Comparison of ENCODE assay signal across 7 cellular contexts in the genomic region with DNA sequence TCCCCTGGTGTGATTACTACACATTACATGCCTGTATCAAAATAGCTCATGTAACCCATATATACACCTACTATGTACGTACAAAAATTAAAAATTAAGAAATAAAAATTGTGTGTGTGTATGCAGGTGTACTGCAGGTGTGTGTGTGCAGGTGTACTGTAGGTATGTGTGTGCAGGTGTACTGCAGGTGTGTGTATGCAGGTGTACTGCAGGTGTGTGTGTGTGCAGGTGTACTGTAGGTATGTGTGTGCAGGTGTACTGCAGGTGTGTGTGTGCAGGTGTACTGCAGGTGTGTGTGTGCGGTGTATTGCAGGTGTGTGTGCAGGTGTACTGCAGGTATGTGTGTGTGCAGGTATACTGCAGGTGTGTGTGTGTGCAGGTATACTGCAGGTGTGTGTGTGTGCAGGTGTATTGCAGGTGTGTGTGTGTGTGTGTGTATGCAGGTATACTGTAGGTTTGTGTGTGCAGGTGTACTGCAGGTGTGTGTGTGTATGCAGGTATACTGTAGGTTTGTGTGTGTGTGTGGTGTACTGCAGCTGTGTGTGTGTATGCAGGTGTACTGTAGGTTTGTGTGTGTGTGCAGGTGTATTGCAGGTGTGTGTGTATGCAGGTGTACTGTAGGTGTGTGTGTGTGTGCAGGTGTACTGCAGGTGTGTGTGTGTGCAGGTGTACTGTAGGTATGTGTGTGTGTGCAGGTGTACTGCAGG.
DNase-seq lines count a peak whose midpoint lies in the region; ATAC-seq, FAIRE-seq and TF ChIP-seq lines count a peak whose summit lies in the region.
"Not testable (repeated sequence)": the region's sequence is repeated elsewhere in the genome, so short reads cannot be mapped to it uniquely, and the experiment has no call there.

No MANE protein-coding gene starts in this region.

- peak; percentile 3 for DNase-seq in activated CD4-positive, alpha-beta memory T cell treated with anti-CD3 and anti-CD28 coated beads for 36 hours
- DNase-seq in astrocyte (ENCODE audit: low read depth) = not testable (repeated sequence)
- peak; percentile 21 to 63 for DNase-seq in erythroblast (lab: John Stamatoyannopoulos, UW)
- peak; percentile 18 for DNase-seq in islet precursor cell
- DNase-seq in omental fat pad (ENCODE audit: low spot score) = peak; percentile 4
- DNase-seq in upper lobe of right lung = peak; percentile 17

- H3K27me3 Mint-ChIP-seq in activated CD4-positive, alpha-beta memory T cell treated with anti-CD3 and anti-CD28 coated beads for 36 hours = not testable (repeated sequence)
- H3K27me3 Mint-ChIP-seq in astrocyte (ENCODE audit: low read depth, unreplicated experiment) = peaks cover 41% of the 10 kb centered on the region

- H3K9me3 ChIP-seq in HEK293 (ENCODE audit: control insufficient read depth, insufficient read depth, low read depth, low read length); astrocyte (ENCODE audit: insufficient read depth, low read depth, low read length); upper lobe of right lung: not testable (repeated sequence)

- FAIRE-seq in astrocyte (lab: Jason Lieb, UNC) = peak; percentile 29

- H3K27me3 ChIP-seq in astrocyte (ENCODE audit: insufficient read depth, low read length); upper lobe of right lung: not testable (repeated sequence)

- TF ChIP-seq POLR2A in erythroblast (IDR thresholded peaks at IDR 0.05; ENCODE audit: low read length) = not testable (repeated sequence)

- H3K4me2 ChIP-seq in astrocyte (ENCODE audit: low read length) = not testable (repeated sequence)

- H3K79me2 ChIP-seq in astrocyte (ENCODE audit: insufficient read depth, low read length) = not testable (repeated sequence)

- ATAC-seq in omental fat pad (ENCODE audit: low FRiP score); upper lobe of right lung: not testable (repeated sequence)

- POLR2A ChIA-PET in HEK293 (lab: Yijun Ruan, JAX); activated CD4-positive, alpha-beta memory T cell treated with anti-CD3 and anti-CD28 coated beads for 36 hours (lab: Charles Lee): not testable (repeated sequence)

- CTCF ChIA-PET in HEK293 (lab: Yijun Ruan, JAX) = interaction anchor here (1.2 kb wide), 1 partner anchor 14 kb away, joined by 3 read pairs; no protein-coding TSS in a partner anchor
- CTCF ChIA-PET in activated CD4-positive, alpha-beta memory T cell treated with anti-CD3 and anti-CD28 coated beads for 36 hours (lab: Charles Lee) = not testable (repeated sequence)

- not testable (repeated sequence) for H3K27ac Mint-ChIP-seq in activated CD4-positive, alpha-beta memory T cell treated with anti-CD3 and anti-CD28 coated beads for 36 hours; astrocyte (ENCODE audit: unreplicated experiment)

- H3K9ac ChIP-seq in astrocyte (ENCODE audit: low read length) = not testable (repeated sequence)

- H3K4me1 Mint-ChIP-seq in activated CD4-positive, alpha-beta memory T cell treated with anti-CD3 and anti-CD28 coated beads for 36 hours (ENCODE audit: low read depth); astrocyte (ENCODE audit: low read depth, unreplicated experiment): not testable (repeated sequence)

- not testable (repeated sequence) for H3K9me3 Mint-ChIP-seq in activated CD4-positive, alpha-beta memory T cell treated with anti-CD3 and anti-CD28 coated beads for 36 hours; astrocyte (ENCODE audit: unreplicated experiment)

- peaks cover 98% of the 10 kb centered on the region for H4K20me1 ChIP-seq in astrocyte (ENCODE audit: insufficient read depth, low read length)

- not testable (repeated sequence) for H3K4me1 ChIP-seq in HEK293 (ENCODE audit: control insufficient read depth, insufficient read depth, low read length); astrocyte (ENCODE audit: insufficient read depth, low read length); upper lobe of right lung

- not testable (repeated sequence) for H3K36me3 ChIP-seq in HEK293 (ENCODE audit: control insufficient read depth in 2 of 2, insufficient read depth in 1 of 2, low read length in 2 of 2); astrocyte (ENCODE audit: insufficient read depth, low read length); upper lobe of right lung

- H3K4me3 ChIP-seq in HEK293 (ENCODE audit: low read depth, low read length); astrocyte (ENCODE audit: insufficient read depth, low read depth, low read length); upper lobe of right lung: not testable (repeated sequence)

- not testable (repeated sequence) for TF ChIP-seq CTCF in HEK293 (tag by site-specific recombination; IDR thresholded peaks at IDR 0.05); astrocyte (IDR thresholded peaks at IDR 0.05; ENCODE audit: insufficient read depth, low read depth, low read length); omental fat pad (IDR thresholded peaks at IDR 0.05); upper lobe of right lung (IDR thresholded peaks at IDR 0.05)

- H3K36me3 Mint-ChIP-seq in activated CD4-positive, alpha-beta memory T cell treated with anti-CD3 and anti-CD28 coated beads for 36 hours; astrocyte (ENCODE audit: low read depth, unreplicated experiment): not testable (repeated sequence)

- H3K27ac ChIP-seq in HEK293 (ENCODE audit: extremely low read depth, low read depth, low read length); astrocyte (ENCODE audit: low read depth, low read length); upper lobe of right lung: not testable (repeated sequence)

- intact Hi-C loops in activated CD4-positive, alpha-beta memory T cell treated with anti-CD3 and anti-CD28 coated beads for 36 hours (cut with micrococcal nuclease); upper lobe of right lung (cut with DNase I): not testable (repeated sequence)

- H2AFZ ChIP-seq in astrocyte (ENCODE audit: low read depth, low read length) = not testable (repeated sequence)

- H3K4me3 Mint-ChIP-seq in activated CD4-positive, alpha-beta memory T cell treated with anti-CD3 and anti-CD28 coated beads for 36 hours; astrocyte (ENCODE audit: unreplicated experiment): not testable (repeated sequence)

TF ChIP-seq in HEK293, 187 proteins besides CTCF, POLR2A, EP300 and RAD21:
- TF ChIP-seq ZEB2 (tag by site-specific recombination; IDR thresholded peaks at IDR 0.05) (peak; percentile 100), ZNF157 (tag by site-specific recombination; IDR thresholded peaks at IDR 0.05) (0 out of 2 replicates have a peak, but pooled peaks have one; percentile 39)
- TF ChIP-seq, protein P1, sequence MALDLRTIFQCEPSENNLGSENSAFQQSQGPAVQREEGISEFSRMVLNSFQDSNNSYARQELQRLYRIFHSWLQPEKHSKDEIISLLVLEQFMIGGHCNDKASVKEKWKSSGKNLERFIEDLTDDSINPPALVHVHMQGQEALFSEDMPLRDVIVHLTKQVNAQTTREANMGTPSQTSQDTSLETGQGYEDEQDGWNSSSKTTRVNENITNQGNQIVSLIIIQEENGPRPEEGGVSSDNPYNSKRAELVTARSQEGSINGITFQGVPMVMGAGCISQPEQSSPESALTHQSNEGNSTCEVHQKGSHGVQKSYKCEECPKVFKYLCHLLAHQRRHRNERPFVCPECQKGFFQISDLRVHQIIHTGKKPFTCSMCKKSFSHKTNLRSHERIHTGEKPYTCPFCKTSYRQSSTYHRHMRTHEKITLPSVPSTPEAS (tag by site-specific recombination; IDR thresholded peaks at IDR 0.05) = 0 out of 2 replicates have a peak, but pooled peaks have one; percentile 12
TF ChIP-seq in HEK293: peak in this region for 3; not testable (repeated sequence) for 184.
